26 cellular contexts compared by ENCODE assay signal in the genomic region with DNA sequence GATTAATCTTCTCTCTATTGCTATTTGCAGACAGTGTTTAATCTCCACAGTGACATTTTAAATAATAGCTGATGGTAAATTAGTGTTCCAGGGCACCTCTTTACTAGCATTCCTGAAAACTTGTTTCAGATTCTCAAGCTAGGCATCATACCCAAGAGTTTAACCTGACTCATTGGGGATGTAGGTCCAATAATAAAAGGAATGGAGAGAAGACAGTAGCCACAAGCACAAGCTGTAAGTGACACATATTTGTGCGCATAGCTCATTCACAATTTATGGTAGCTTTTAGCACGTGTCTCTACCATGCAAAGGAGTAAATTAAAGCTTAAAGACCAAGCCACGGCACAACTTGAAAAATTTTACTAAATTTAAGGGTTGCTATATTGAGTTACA.
"Had no signal": no experiment of that assay in that cellular context is flagged by ENCODE, and none has a peak within 500 bp of the region (broad histone marks: within the 10 kb centered on the region; RNA-seq: fewer than 3 reads in every experiment).

No MANE protein-coding gene starts in this region.

- H3K4me3 ChIP-seq: gastrocnemius medialis, pancreas, prostate gland, sigmoid colon, smooth muscle cell, stomach, suprapubic skin, transverse colon had no signal

- H3K27ac ChIP-seq: gastrocnemius medialis, pancreas, prostate gland, sigmoid colon, stomach, suprapubic skin, transverse colon had no signal

- H3K27me3 ChIP-seq: gastrocnemius medialis, pancreas, sigmoid colon, stomach, suprapubic skin, transverse colon had no signal

- H3K4me2 ChIP-seq: smooth muscle cell had no signal

- H3K4me1 ChIP-seq: gastrocnemius medialis, pancreas, prostate gland, sigmoid colon, stomach, suprapubic skin, transverse colon had no signal

- DNase-seq: activated CD4-positive, alpha-beta T cell treated with anti-CD3 and anti-CD28 coated beads for 36 hours; activated CD4-positive, CD25-positive, alpha-beta regulatory T cell; activated CD8-positive, alpha-beta memory T cell treated with anti-CD3 and anti-CD28 coated beads, Interleukin-2, amount 10 ng/mL, durations not matched to agents 7 days and 5 days; activated CD8-positive, alpha-beta T cell treated with anti-CD3 and anti-CD28 coated beads, Interleukin-2, amount 10 ng/mL, durations not matched to agents 7 days and 5 days; activated naive CD4-positive, alpha-beta T cell; activated T-cell treated with anti-CD3 and anti-CD28 coated beads, Interleukin-2, amount 50 U/mL, for 72 hours; effector CD8-positive, alpha-beta T cell; gastrocnemius medialis; glutamatergic neuron; islet precursor cell; left cardiac atrium; left ventricle myocardium superior; naive thymus-derived CD4-positive, alpha-beta T cell; nucleus accumbens; pancreas; sigmoid colon; stimulated activated CD4-positive, alpha-beta T cell treated with anti-CD3 and anti-CD28 coated beads, Interleukin-1b, Interleukin-23, amount 100 ng/mL, for 48 hours; stimulated activated naive B cell treated with anti-CD40 and anti-IgM and Interleukin-4, amounts not matched to agents 10 μg/mL and 1 μg/mL and 100 μg/mL, for 72 hours; stomach; T-helper 1 cell; transverse colon had no signal

- ATAC-seq: activated CD4-positive, alpha-beta T cell treated with anti-CD3 and anti-CD28 coated beads for 36 hours; activated CD8-positive, alpha-beta memory T cell treated with anti-CD3 and anti-CD28 coated beads, Interleukin-2, amount 10 ng/mL, durations not matched to agents 7 days and 5 days; activated CD8-positive, alpha-beta T cell treated with anti-CD3 and anti-CD28 coated beads, Interleukin-2, amount 10 ng/mL, durations not matched to agents 7 days and 5 days; activated naive CD4-positive, alpha-beta T cell treated with anti-CD3 and anti-CD28 coated beads, Interleukin-2, amount 50 U/mL, for 72 hours; activated T-cell treated with anti-CD3 and anti-CD28 coated beads, Interleukin-2, amount 50 U/mL, for 72 hours; gastrocnemius medialis; left cardiac atrium; left ventricle myocardium superior; naive thymus-derived CD4-positive, alpha-beta T cell; pancreas; stimulated activated naive B cell treated with anti-CD40 and anti-IgM and Interleukin-4, amounts not matched to agents 10 μg/mL and 1 μg/mL and 100 μg/mL, for 72 hours had no signal

- FAIRE-seq: colon, pancreas had no signal

- H3K9me3 ChIP-seq: gastrocnemius medialis, pancreas, prostate gland, sigmoid colon, stomach, suprapubic skin, transverse colon had no signal

- H3K36me3 ChIP-seq: gastrocnemius medialis, pancreas, prostate gland, sigmoid colon, stomach, suprapubic skin, transverse colon had no signal
